In the genomic region with DNA sequence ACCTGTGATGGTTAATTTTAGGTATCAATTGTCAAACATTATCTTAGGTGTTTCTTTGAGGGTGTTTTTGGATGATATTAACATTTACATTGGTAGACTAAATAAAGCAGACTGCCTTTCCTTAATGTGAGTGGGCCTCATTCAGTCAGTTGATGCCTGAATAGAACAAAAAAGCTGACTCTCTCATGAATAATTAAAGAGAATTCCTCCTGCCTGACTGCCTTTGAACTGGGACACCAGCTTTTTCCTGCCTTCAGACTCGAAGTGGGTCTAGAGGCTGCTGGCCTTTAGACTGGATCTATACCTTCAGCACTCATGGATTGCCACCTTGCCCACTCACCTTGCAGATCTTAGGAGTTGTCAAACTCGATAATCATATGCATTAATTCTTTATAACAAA, we compare ENCODE assay signal across 16 cellular contexts.
"Had no signal": no experiment of that assay in that cellular context is flagged by ENCODE, and none has a peak within 500 bp of the region (broad histone marks: within the 10 kb centered on the region; RNA-seq: fewer than 3 reads in every experiment).

No MANE protein-coding gene starts in this region.

- H3K27ac Mint-ChIP-seq: activated T-helper 17 cell treated with anti-CD3 and anti-CD28 coated beads, Interleukin-2, amount 50 U/mL, for 72 hours; memory B cell; naive thymus-derived CD8-positive, alpha-beta T cell; stimulated activated memory B cell treated with anti-CD40 and anti-IgM and Interleukin-4, amounts not matched to agents 10 μg/mL and 1 μg/mL and 100 μg/mL, for 72 hours had no signal

- H3K27me3 Mint-ChIP-seq: activated T-helper 17 cell treated with anti-CD3 and anti-CD28 coated beads, Interleukin-2, amount 50 U/mL, for 72 hours; memory B cell; naive thymus-derived CD8-positive, alpha-beta T cell; stimulated activated memory B cell treated with anti-CD40 and anti-IgM and Interleukin-4, amounts not matched to agents 10 μg/mL and 1 μg/mL and 100 μg/mL, for 72 hours had no signal

- H3K27ac ChIP-seq: gastrocnemius medialis, left lung, right atrium auricular region had no signal

- H3K4me3 Mint-ChIP-seq: activated T-helper 17 cell treated with anti-CD3 and anti-CD28 coated beads, Interleukin-2, amount 50 U/mL, for 72 hours; memory B cell; naive thymus-derived CD8-positive, alpha-beta T cell; stimulated activated memory B cell treated with anti-CD40 and anti-IgM and Interleukin-4, amounts not matched to agents 10 μg/mL and 1 μg/mL and 100 μg/mL, for 72 hours had no signal

- H3K9me3 ChIP-seq: gastrocnemius medialis had no signal

- DNase-seq: activated CD4-positive, alpha-beta T cell treated with anti-CD3 and anti-CD28 coated beads for 1 hour; activated CD4-positive, alpha-beta T cell treated with anti-CD3 and anti-CD28 coated beads, Interleukin-2, amount 50 U/mL, for 4 hours; activated naive CD4-positive, alpha-beta T cell treated with Interleukin-2 at 50 U/mL for 16 hours; activated T-cell treated with anti-CD3 and anti-CD28 coated beads for 4 hours; anterior cingulate cortex; dermis blood vessel endothelial cell; gastrocnemius medialis; islet precursor cell; left lung; naive thymus-derived CD8-positive, alpha-beta T cell; stimulated activated CD4-positive, alpha-beta T cell treated with anti-CD3 and anti-CD28 coated beads, Interleukin-2, amount 100 ng/mL, for 48 hours; T1000 had no signal

- H3K4me1 ChIP-seq: gastrocnemius medialis, left lung, right atrium auricular region had no signal

- H3K27me3 ChIP-seq: gastrocnemius medialis, left lung, right atrium auricular region had no signal

- H3K4me1 Mint-ChIP-seq: activated T-helper 17 cell treated with anti-CD3 and anti-CD28 coated beads, Interleukin-2, amount 50 U/mL, for 72 hours had no signal

- H3K4me3 ChIP-seq: gastrocnemius medialis, left lung, right atrium auricular region had no signal

- ATAC-seq: activated T-helper 17 cell treated with anti-CD3 and anti-CD28 coated beads, Interleukin-2, amount 50 U/mL, for 72 hours; gastrocnemius medialis; left lung; naive thymus-derived CD8-positive, alpha-beta T cell; stimulated activated memory B cell treated with anti-CD40 and anti-IgM and Interleukin-4, amounts not matched to agents 10 μg/mL and 1 μg/mL and 100 μg/mL, for 72 hours had no signal
